17 cellular contexts compared by ENCODE assay signal in the genomic region with DNA sequence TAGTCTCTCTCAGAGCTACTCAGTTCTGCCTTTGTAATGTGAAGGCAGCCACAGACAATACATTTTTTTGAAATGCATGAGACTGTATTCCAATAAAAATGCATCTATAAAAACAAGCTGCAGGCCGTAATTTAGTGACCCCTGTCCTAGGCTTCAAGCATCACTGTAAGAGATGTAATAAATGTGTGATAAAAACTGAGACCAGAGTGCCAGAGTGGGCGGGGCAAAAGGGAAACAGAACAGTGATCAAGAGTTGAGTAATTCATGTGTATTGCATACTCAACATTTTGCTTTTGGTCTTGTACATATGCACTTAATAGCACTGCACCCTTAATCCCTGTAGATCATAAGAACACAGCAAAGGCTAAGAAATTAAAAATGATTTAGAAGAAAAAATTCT.
"Had no signal": no experiment of that assay in that cellular context is flagged by ENCODE, and none has a peak within 500 bp of the region (broad histone marks: within the 10 kb centered on the region; RNA-seq: fewer than 3 reads in every experiment).

No MANE protein-coding gene starts in this region.

- DNase-seq: activated CD4-positive, alpha-beta T cell treated with anti-CD3 and anti-CD28 coated beads, Interleukin-2, amount 50 U/mL, for 4 hours; activated CD4-positive, CD25-positive, alpha-beta regulatory T cell treated with anti-CD3 and anti-CD28 coated beads, Interleukin-2, amount 50 U/mL, for 72 hours; activated naive CD4-positive, alpha-beta T cell treated with anti-CD3 and anti-CD28 coated beads for 36 hours; activated naive CD8-positive, alpha-beta T cell treated with anti-CD3 and anti-CD28 coated beads, Interleukin-2, amount 50 U/mL, for 24 hours; activated T-cell treated with anti-CD3 and anti-CD28 coated beads for 4 hours; hippocampal formation; kidney glomerular epithelial cell; lower lobe of right lung; right lobe of liver; spleen; stimulated activated naive CD8-positive, alpha-beta T cell treated with anti-CD3 and anti-CD28 coated beads, Interleukin-15, amount 100 ng/mL, for 72 hours; T-helper 1 cell; T1000 had no signal

- H3K27ac ChIP-seq: cardiac muscle cell, lower lobe of right lung, prostate gland, right lobe of liver, spleen, thoracic aorta had no signal

- H3K4me1 ChIP-seq: lower lobe of right lung, prostate gland, right lobe of liver, spleen had no signal

- H3K27me3 ChIP-seq: cardiac muscle cell, right lobe of liver, spleen had no signal

- H3K4me3 ChIP-seq: cardiac muscle cell, lower lobe of right lung, prostate gland, right lobe of liver, spleen, thoracic aorta had no signal

- H3K36me3 ChIP-seq: cardiac muscle cell, lower lobe of right lung, prostate gland, right lobe of liver, spleen, thoracic aorta had no signal

- H3K9me3 ChIP-seq: lower lobe of right lung, prostate gland, right lobe of liver, spleen, thoracic aorta had no signal

- ATAC-seq: activated naive CD8-positive, alpha-beta T cell treated with anti-CD3 and anti-CD28 coated beads, Interleukin-2, amount 50 U/mL, for 24 hours; activated T-helper 17 cell treated with anti-CD3 and anti-CD28 coated beads, Interleukin-2, amount 50 U/mL, for 72 hours; right lobe of liver; stimulated activated naive CD8-positive, alpha-beta T cell treated with anti-CD3 and anti-CD28 coated beads, Interleukin-15, amount 100 ng/mL, for 72 hours had no signal
